Comparison of ENCODE assay signal across 1 cellular context in the genomic region with DNA sequence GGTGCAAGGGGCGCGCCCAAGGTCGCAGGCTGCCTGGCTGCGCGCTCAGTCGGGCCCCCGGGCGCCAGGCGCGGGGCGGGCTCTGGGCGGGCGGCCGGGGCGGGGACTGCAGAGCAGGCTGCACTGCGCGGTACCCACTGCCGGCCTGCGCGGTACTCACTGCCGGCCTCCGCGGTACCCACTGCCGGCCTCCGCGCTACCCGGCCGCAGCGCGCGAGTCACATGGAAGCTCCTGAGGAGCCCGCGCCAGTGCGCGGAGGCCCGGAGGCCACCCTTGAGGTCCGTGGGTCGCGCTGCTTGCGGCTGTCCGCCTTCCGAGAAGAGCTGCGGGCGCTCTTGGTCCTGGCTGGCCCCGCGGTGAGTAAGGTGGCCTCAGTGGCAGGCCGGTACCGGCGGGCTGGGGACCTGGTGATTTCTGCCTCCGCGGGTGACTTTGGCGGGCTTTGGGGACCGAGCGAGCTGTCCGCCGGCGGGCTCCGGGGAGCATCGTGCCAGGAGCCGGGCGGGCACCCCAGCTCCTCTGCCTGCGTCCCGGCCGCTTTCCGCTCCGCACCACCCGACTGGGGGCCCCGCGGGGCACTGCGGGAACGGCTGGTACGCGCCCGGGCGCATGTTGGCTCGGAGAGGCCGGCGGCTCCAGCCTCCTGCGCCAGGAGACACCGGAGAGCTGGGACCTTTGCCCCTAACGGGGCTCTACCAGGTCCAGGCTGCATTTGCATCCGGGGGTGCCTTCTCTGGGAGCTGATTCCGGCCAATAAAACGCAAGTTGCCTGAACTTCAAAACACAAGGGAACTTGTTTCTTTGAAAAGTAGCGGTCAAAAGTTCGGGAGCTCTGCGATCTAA.
TF ChIP-seq lines count a peak whose summit lies in the region.

A gene with protein sequence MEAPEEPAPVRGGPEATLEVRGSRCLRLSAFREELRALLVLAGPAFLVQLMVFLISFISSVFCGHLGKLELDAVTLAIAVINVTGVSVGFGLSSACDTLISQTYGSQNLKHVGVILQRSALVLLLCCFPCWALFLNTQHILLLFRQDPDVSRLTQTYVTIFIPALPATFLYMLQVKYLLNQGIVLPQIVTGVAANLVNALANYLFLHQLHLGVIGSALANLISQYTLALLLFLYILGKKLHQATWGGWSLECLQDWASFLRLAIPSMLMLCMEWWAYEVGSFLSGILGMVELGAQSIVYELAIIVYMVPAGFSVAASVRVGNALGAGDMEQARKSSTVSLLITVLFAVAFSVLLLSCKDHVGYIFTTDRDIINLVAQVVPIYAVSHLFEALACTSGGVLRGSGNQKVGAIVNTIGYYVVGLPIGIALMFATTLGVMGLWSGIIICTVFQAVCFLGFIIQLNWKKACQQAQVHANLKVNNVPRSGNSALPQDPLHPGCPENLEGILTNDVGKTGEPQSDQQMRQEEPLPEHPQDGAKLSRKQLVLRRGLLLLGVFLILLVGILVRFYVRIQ (plus strand): TSS at position 137 of the 844 bp plus-strand sequence. CDS start 86 bp downstream, at position 223.

TF ChIP-seq in HepG2, 621 proteins besides CTCF, POLR2A, EP300 and RAD21 (continued from another document and continues in another):
- TF ChIP-seq, protein P1, sequence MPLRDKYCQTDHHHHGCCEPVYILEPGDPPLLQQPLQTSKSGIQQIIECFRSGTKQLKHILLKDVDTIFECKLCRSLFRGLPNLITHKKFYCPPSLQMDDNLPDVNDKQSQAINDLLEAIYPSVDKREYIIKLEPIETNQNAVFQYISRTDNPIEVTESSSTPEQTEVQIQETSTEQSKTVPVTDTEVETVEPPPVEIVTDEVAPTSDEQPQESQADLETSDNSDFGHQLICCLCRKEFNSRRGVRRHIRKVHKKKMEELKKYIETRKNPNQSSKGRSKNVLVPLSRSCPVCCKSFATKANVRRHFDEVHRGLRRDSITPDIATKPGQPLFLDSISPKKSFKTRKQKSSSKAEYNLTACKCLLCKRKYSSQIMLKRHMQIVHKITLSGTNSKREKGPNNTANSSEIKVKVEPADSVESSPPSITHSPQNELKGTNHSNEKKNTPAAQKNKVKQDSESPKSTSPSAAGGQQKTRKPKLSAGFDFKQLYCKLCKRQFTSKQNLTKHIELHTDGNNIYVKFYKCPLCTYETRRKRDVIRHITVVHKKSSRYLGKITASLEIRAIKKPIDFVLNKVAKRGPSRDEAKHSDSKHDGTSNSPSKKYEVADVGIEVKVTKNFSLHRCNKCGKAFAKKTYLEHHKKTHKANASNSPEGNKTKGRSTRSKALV (CRISPR knock-in tag; IDR thresholded peaks at IDR 0.05) = peak; percentile 95
- TF ChIP-seq PAX8 (CRISPR knock-in tag; IDR thresholded peaks at IDR 0.05; ENCODE audit: borderline replicate concordance) (no peak), KDM6A (CRISPR knock-in tag; IDR thresholded peaks at IDR 0.05; ENCODE audit: low read depth) (no peak), AGO2 (optimal IDR thresholded peaks at IDR 0.05; ENCODE audit: low read depth, low read length) (peak; percentile 91), REPIN1 (CRISPR knock-in tag; IDR thresholded peaks at IDR 0.05; ENCODE audit: borderline replicate concordance, low read depth) (0 out of 2 replicates have a peak, but pooled peaks have one; percentile 22), CBX2 (IDR thresholded peaks at IDR 0.05; ENCODE audit: low read depth, low read length) (no peak), CBX2 (CRISPR knock-in tag; IDR thresholded peaks at IDR 0.05; ENCODE audit: low read depth) (no peak), ZNF367 (CRISPR knock-in tag; IDR thresholded peaks at IDR 0.05; ENCODE audit: borderline replicate concordance) (no peak; the same call in 1 of the 2 replicates), ZNF33B (CRISPR knock-in tag; IDR thresholded peaks at IDR 0.05) (no peak), MATR3 (CRISPR knock-in tag; IDR thresholded peaks at IDR 0.05) (no peak), GABPB1 (CRISPR knock-in tag; IDR thresholded peaks at IDR 0.05) (peak; percentile 66; the same call in 1 of the 2 replicates), SATB2 (CRISPR knock-in tag; IDR thresholded peaks at IDR 0.05) (no peak), MTF2 (CRISPR knock-in tag; IDR thresholded peaks at IDR 0.05; ENCODE audit: borderline replicate concordance) (no peak), REXO4 (CRISPR knock-in tag; IDR thresholded peaks at IDR 0.05; ENCODE audit: borderline replicate concordance) (no peak), CBX5 (CRISPR knock-in tag; IDR thresholded peaks at IDR 0.05; ENCODE audit: borderline replicate concordance) (no peak), ZNF556 (CRISPR knock-in tag; IDR thresholded peaks at IDR 0.05; ENCODE audit: borderline replicate concordance) (peak; percentile 86; the same call in 1 of the 2 replicates), ZNF205 (CRISPR knock-in tag; IDR thresholded peaks at IDR 0.05) (0 out of 2 replicates have a peak, but pooled peaks have one; percentile 32), MIER2 (CRISPR knock-in tag; IDR thresholded peaks at IDR 0.05) (no peak), RFXAP (CRISPR knock-in tag; IDR thresholded peaks at IDR 0.05; ENCODE audit: borderline replicate concordance) (peak; percentile 24; the same call in 1 of the 2 replicates), BORCS8-MEF2B (CRISPR knock-in tag; IDR thresholded peaks at IDR 0.05) (peak; percentile 41; the same call in 1 of the 2 replicates), SYNCRIP (IDR thresholded peaks at IDR 0.05; ENCODE audit: insufficient read depth, low read depth, low read length) (no peak), NFATC3 (CRISPR knock-in tag; IDR thresholded peaks at IDR 0.05) (no peak), ZNF780A (CRISPR knock-in tag; IDR thresholded peaks at IDR 0.05) (no peak), ZNF3 (CRISPR knock-in tag; IDR thresholded peaks at IDR 0.05) (no peak), ZBTB38 (CRISPR knock-in tag; IDR thresholded peaks at IDR 0.05) (no peak), PHB2 (IDR thresholded peaks at IDR 0.05; ENCODE audit: partially characterized antibody) (no peak), ZNF605 (CRISPR knock-in tag; IDR thresholded peaks at IDR 0.05) (no peak; the same call in 1 of the 2 replicates), ZNF83 (CRISPR knock-in tag; IDR thresholded peaks at IDR 0.05; ENCODE audit: borderline replicate concordance) (0 out of 2 replicates have a peak, but pooled peaks have one; percentile 23), TP53 (CRISPR knock-in tag; conservative IDR thresholded peaks at IDR 0.05) (no peak), RFXANK (CRISPR knock-in tag; IDR thresholded peaks at IDR 0.05) (no peak), SP1 (IDR thresholded peaks at IDR 0.05) (no peak), SP1 (CRISPR knock-in tag; IDR thresholded peaks at IDR 0.05) (no peak), ZNF468 (CRISPR knock-in tag; IDR thresholded peaks at IDR 0.05) (no peak), MYC (CRISPR knock-in tag; IDR thresholded peaks at IDR 0.05; ENCODE audit: borderline replicate concordance) (no peak; the same call in 1 of the 2 replicates), HDAC6 (IDR thresholded peaks at IDR 0.05; ENCODE audit: low read depth, low read length) (0 out of 2 replicates have a peak, but pooled peaks have one; percentile 45), ZNF747 (CRISPR knock-in tag; IDR thresholded peaks at IDR 0.05; ENCODE audit: borderline replicate concordance) (no peak), ZBTB42 (CRISPR knock-in tag; IDR thresholded peaks at IDR 0.05) (no peak), GPN1 (CRISPR knock-in tag; IDR thresholded peaks at IDR 0.05; ENCODE audit: borderline replicate concordance) (no peak), YEATS2 (CRISPR knock-in tag; IDR thresholded peaks at IDR 0.05; ENCODE audit: borderline replicate concordance) (no peak), ZNF383 (CRISPR knock-in tag; IDR thresholded peaks at IDR 0.05; ENCODE audit: borderline replicate concordance) (no peak), GLI4 (CRISPR knock-in tag; IDR thresholded peaks at IDR 0.05; ENCODE audit: borderline replicate concordance) (no peak), KLF13 (CRISPR knock-in tag; IDR thresholded peaks at IDR 0.05) (no peak), ZNF207 (IDR thresholded peaks at IDR 0.05; ENCODE audit: borderline replicate concordance) (no peak)
- TF ChIP-seq, protein P2, sequence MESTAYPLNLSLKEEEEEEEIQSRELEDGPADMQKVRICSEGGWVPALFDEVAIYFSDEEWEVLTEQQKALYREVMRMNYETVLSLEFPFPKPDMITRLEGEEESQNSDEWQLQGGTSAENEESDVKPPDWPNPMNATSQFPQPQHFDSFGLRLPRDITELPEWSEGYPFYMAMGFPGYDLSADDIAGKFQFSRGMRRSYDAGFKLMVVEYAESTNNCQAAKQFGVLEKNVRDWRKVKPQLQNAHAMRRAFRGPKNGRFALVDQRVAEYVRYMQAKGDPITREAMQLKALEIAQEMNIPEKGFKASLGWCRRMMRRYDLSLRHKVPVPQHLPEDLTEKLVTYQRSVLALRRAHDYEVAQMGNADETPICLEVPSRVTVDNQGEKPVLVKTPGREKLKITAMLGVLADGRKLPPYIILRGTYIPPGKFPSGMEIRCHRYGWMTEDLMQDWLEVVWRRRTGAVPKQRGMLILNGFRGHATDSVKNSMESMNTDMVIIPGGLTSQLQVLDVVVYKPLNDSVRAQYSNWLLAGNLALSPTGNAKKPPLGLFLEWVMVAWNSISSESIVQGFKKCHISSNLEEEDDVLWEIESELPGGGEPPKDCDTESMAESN (CRISPR knock-in tag; conservative IDR thresholded peaks at IDR 0.05) = peak; percentile 31
- TF ChIP-seq, protein P3, sequence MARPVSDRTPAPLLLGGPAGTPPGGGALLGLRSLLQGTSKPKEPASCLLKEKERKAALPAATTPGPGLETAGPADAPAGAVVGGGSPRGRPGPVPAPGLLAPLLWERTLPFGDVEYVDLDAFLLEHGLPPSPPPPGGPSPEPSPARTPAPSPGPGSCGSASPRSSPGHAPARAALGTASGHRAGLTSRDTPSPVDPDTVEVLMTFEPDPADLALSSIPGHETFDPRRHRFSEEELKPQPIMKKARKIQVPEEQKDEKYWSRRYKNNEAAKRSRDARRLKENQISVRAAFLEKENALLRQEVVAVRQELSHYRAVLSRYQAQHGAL (CRISPR knock-in tag; IDR thresholded peaks at IDR 0.05; ENCODE audit: not compliant biosample characterization) = no peak
- TF ChIP-seq, protein P4, sequence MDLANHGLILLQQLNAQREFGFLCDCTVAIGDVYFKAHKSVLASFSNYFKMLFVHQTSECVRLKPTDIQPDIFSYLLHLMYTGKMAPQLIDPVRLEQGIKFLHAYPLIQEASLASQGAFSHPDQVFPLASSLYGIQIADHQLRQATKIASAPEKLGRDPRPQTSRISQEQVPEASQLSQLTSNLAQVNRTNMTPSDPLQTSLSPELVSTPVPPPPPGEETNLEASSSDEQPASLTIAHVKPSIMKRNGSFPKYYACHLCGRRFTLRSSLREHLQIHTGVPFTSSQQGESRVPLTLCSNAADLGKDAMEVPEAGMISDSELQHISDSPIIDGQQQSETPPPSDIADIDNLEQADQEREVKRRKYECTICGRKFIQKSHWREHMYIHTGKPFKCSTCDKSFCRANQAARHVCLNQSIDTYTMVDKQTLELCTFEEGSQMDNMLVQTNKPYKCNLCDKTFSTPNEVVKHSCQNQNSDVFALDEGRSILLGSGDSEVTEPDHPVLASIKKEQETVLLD (CRISPR knock-in tag; IDR thresholded peaks at IDR 0.05; ENCODE audit: low read depth) = peak; percentile 29; the same call in 1 of the 2 replicates
- TF ChIP-seq, protein P5, sequence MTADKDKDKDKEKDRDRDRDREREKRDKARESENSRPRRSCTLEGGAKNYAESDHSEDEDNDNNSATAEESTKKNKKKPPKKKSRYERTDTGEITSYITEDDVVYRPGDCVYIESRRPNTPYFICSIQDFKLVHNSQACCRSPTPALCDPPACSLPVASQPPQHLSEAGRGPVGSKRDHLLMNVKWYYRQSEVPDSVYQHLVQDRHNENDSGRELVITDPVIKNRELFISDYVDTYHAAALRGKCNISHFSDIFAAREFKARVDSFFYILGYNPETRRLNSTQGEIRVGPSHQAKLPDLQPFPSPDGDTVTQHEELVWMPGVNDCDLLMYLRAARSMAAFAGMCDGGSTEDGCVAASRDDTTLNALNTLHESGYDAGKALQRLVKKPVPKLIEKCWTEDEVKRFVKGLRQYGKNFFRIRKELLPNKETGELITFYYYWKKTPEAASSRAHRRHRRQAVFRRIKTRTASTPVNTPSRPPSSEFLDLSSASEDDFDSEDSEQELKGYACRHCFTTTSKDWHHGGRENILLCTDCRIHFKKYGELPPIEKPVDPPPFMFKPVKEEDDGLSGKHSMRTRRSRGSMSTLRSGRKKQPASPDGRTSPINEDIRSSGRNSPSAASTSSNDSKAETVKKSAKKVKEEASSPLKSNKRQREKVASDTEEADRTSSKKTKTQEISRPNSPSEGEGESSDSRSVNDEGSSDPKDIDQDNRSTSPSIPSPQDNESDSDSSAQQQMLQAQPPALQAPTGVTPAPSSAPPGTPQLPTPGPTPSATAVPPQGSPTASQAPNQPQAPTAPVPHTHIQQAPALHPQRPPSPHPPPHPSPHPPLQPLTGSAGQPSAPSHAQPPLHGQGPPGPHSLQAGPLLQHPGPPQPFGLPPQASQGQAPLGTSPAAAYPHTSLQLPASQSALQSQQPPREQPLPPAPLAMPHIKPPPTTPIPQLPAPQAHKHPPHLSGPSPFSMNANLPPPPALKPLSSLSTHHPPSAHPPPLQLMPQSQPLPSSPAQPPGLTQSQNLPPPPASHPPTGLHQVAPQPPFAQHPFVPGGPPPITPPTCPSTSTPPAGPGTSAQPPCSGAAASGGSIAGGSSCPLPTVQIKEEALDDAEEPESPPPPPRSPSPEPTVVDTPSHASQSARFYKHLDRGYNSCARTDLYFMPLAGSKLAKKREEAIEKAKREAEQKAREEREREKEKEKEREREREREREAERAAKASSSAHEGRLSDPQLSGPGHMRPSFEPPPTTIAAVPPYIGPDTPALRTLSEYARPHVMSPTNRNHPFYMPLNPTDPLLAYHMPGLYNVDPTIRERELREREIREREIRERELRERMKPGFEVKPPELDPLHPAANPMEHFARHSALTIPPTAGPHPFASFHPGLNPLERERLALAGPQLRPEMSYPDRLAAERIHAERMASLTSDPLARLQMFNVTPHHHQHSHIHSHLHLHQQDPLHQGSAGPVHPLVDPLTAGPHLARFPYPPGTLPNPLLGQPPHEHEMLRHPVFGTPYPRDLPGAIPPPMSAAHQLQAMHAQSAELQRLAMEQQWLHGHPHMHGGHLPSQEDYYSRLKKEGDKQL (CRISPR knock-in tag; IDR thresholded peaks at IDR 0.05; ENCODE audit: low read depth) = no peak
- TF ChIP-seq, protein P6, sequence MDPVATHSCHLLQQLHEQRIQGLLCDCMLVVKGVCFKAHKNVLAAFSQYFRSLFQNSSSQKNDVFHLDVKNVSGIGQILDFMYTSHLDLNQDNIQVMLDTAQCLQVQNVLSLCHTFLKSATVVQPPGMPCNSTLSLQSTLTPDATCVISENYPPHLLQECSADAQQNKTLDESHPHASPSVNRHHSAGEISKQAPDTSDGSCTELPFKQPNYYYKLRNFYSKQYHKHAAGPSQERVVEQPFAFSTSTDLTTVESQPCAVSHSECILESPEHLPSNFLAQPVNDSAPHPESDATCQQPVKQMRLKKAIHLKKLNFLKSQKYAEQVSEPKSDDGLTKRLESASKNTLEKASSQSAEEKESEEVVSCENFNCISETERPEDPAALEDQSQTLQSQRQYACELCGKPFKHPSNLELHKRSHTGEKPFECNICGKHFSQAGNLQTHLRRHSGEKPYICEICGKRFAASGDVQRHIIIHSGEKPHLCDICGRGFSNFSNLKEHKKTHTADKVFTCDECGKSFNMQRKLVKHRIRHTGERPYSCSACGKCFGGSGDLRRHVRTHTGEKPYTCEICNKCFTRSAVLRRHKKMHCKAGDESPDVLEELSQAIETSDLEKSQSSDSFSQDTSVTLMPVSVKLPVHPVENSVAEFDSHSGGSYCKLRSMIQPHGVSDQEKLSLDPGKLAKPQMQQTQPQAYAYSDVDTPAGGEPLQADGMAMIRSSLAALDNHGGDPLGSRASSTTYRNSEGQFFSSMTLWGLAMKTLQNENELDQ (CRISPR knock-in tag; IDR thresholded peaks at IDR 0.05; ENCODE audit: borderline replicate concordance) = no peak
- TF ChIP-seq, protein P7, sequence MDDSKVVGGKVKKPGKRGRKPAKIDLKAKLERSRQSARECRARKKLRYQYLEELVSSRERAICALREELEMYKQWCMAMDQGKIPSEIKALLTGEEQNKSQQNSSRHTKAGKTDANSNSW (CRISPR knock-in tag; IDR thresholded peaks at IDR 0.05; ENCODE audit: borderline replicate concordance) = no peak
